In genomic region chr14:88346048-88346639, GRCh38 we compare ENCODE assay signal across 26 cellular contexts. TPM values are rescaled to one million over a fixed set of nuclear protein-coding genes. Genes with fewer than 3 reads are reported as not detected.
DNase-seq lines count a peak whose midpoint lies in the region; ATAC-seq and TF ChIP-seq lines count a peak whose summit lies in the region.
"Had no signal": no experiment of that assay in that cellular context is flagged by ENCODE, and none has a peak within 500 bp of the region (broad histone marks: within the 10 kb centered on the region; RNA-seq: fewer than 3 reads in every experiment).

No MANE protein-coding gene starts in this region.

- H2AK5ac ChIP-seq in neuronal stem cell (ENCODE audit: low read depth, low read length), result no peak overlapping the region

- H2BK5ac ChIP-seq in neuronal stem cell (ENCODE audit: low read length), result no peak overlapping the region

- no peaks in the 10 kb centered on the region for H4K20me1 ChIP-seq in HCT116 (ENCODE audit: insufficient read depth)

- CTCF ChIA-PET in HCT116 (lab: Charles Lee), result no interaction called here

- H3K79me1 ChIP-seq in neuronal stem cell (ENCODE audit: low read depth, low read length), result no peaks in the 10 kb centered on the region

- no peak overlapping the region for H2BK15ac ChIP-seq in neuronal stem cell (ENCODE audit: low read length)

- H3K27ac ChIP-seq in HCT116 (ENCODE audit: low read depth, low read length) (no peak overlapping the region), endodermal cell (ENCODE audit: low read depth, low read length) (no peak overlapping the region), neuronal stem cell (replicated peaks; ENCODE audit: low read length) (no peak overlapping the region)
- H3K27ac ChIP-seq: gastroesophageal sphincter, KMS-11, Peyer's patch, sigmoid colon had no signal

- peak; percentile 72 for DNase-seq in DMS53 (lab: John Stamatoyannopoulos, UW)
- no peak for DNase-seq in HCT116 (ENCODE audit: low read depth, low spot score)
- peak; percentile 33 for DNase-seq in NCI-H748 (lab: John Stamatoyannopoulos, UW; ENCODE audit: unreplicated experiment)
- DNase-seq in fibroblast of villous mesenchyme (ENCODE audit: low read depth), result peak; percentile 20
- no peak for DNase-seq in endodermal cell
- no peak for DNase-seq in neuronal stem cell (ENCODE audit: low spot score)
- DNase-seq in COR-L47 (lab: John Stamatoyannopoulos, UW), result no peak
- DNase-seq: activated CD4-positive, alpha-beta T cell treated with anti-CD3 and anti-CD28 coated beads for 36 hours; kidney glomerular epithelial cell; naive B cell; NCI-H1092 treated with DMSO at 0.1 percent for 48 hours; NCI-H2107; NCI-H82; Peyer's patch; sigmoid colon; stimulated activated naive CD4-positive, alpha-beta T cell had no signal

- no peak overlapping the region for H3K23ac ChIP-seq in neuronal stem cell (ENCODE audit: low read depth, low read length, poor library complexity)

- peaks cover 8% of the 10 kb centered on the region; the same call in 1 of the 2 replicates for H3K27me3 ChIP-seq in HCT116 (ENCODE audit: insufficient read depth, low read length)
- H3K27me3 ChIP-seq in endodermal cell (ENCODE audit: control insufficient read depth, insufficient read depth, low read length, poor library complexity, severe bottlenecking), result no peaks in the 10 kb centered on the region
- no peaks in the 10 kb centered on the region for H3K27me3 ChIP-seq in neuronal stem cell (ENCODE audit: control insufficient read depth in 3 of 3, insufficient read depth in 3 of 3, low read depth in 1 of 3, low read length in 3 of 3)
- H3K27me3 ChIP-seq: Peyer's patch, sigmoid colon, tibial nerve had no signal

- WGBS in endodermal cell (ENCODE audit: insufficient coverage in 1 of 2, insufficient read length in 1 of 2), 2 experiments, result 88 to 90% methylated on average over 2 to 5 of the region's 5 CpGs
- no CpG with 5 or more reads among the region's 5 CpGs for WGBS in neuronal stem cell (ENCODE audit: extremely low coverage in 2 of 2, insufficient read length in 2 of 2, insufficient replicate concordance in 1 of 2), 2 donors

- no peak overlapping the region for H4K8ac ChIP-seq in neuronal stem cell (ENCODE audit: low read depth, low read length)

- H3K4me1 ChIP-seq in HCT116 (ENCODE audit: control insufficient read depth in 1 of 2, insufficient read depth in 2 of 2, low read length in 2 of 2) (no peaks in the 10 kb centered on the region), endodermal cell (ENCODE audit: control insufficient read depth, insufficient read depth, low read length) (no peaks in the 10 kb centered on the region), neuronal stem cell (ENCODE audit: control insufficient read depth in 2 of 2, insufficient read depth in 1 of 2, low read depth in 1 of 2, low read length in 2 of 2) (peaks cover 0 to 2% of the 10 kb centered on the region in 2 donors)
- H3K4me1 ChIP-seq: gastroesophageal sphincter, HAP-1, Peyer's patch, sigmoid colon, tibial nerve had no signal

- ATAC-seq in HCT116 (peak; percentile 40), HG03135 (IDR thresholded peaks at IDR 0.05; ENCODE audit: unreplicated experiment) (no peak)
- ATAC-seq: activated CD4-positive, alpha-beta T cell treated with anti-CD3 and anti-CD28 coated beads for 36 hours; gastroesophageal sphincter had no signal

- H3K9me3 ChIP-seq in HCT116 (ENCODE audit: control insufficient read depth in 1 of 2, insufficient read depth in 1 of 2, low read depth in 1 of 2, low read length in 2 of 2) (no peaks in the 10 kb centered on the region), endodermal cell (ENCODE audit: control insufficient read depth, low read length) (no peaks in the 10 kb centered on the region), neuronal stem cell (replicated peaks in 1 of 2; ENCODE audit: control insufficient read depth in 2 of 2, insufficient read depth in 1 of 2, low read depth in 1 of 2, low read length in 2 of 2) (no peaks in the 10 kb centered on the region)
- H3K9me3 ChIP-seq: gastroesophageal sphincter, HAP-1, Peyer's patch, sigmoid colon, tibial nerve had no signal

- H3K4me3 ChIP-seq in HCT116 (replicated peaks in 1 of 2; ENCODE audit: low read depth in 1 of 2, low read length in 2 of 2) (no peak overlapping the region), fibroblast of villous mesenchyme (ENCODE audit: low read depth, low read length) (no peak overlapping the region), endodermal cell (ENCODE audit: low read length) (no peak overlapping the region), neuronal stem cell (ENCODE audit: low read length in 2 of 2) (no peak overlapping the region)
- H3K4me3 ChIP-seq: gastroesophageal sphincter, HAP-1, Peyer's patch, sigmoid colon, tibial nerve had no signal

- no peak overlapping the region for H2BK12ac ChIP-seq in neuronal stem cell (ENCODE audit: low read length)

- H3K9me3 Mint-ChIP-seq in endodermal cell, result no peaks in the 10 kb centered on the region
- H3K9me3 Mint-ChIP-seq: activated T-helper 2 cell treated with anti-CD3 and anti-CD28 coated beads, Interferon-gamma antibody, Interleukin-2, Interleukin-4, amounts not matched to agents 10 μg/mL and 5 μg/mL and 100 μg/mL, durations not matched to agents 14 hours and 24 hours and 36 hours; dendritic cell treated with granulocyte-macrophage colony-stimulating factor and Interleukin-4, amounts not matched to agents 40 ng/mL and 50 ng/mL, for 4 days; memory B cell; naive B cell had no signal

- H3K14ac ChIP-seq in neuronal stem cell (ENCODE audit: low read length), result no peak overlapping the region

- H3K36me3 ChIP-seq in HCT116 (ENCODE audit: control insufficient read depth in 1 of 2, insufficient read depth in 2 of 2, low read length in 2 of 2) (no peaks in the 10 kb centered on the region), endodermal cell (ENCODE audit: control insufficient read depth, insufficient read depth, low read length) (no peaks in the 10 kb centered on the region), neuronal stem cell (replicated peaks in 1 of 2; ENCODE audit: control insufficient read depth in 2 of 2, insufficient read depth in 2 of 2, low read length in 2 of 2) (no peaks in the 10 kb centered on the region)
- H3K36me3 ChIP-seq: gastroesophageal sphincter, HAP-1, Peyer's patch, sigmoid colon, tibial nerve had no signal

- no peaks in the 10 kb centered on the region for H3K4me1 Mint-ChIP-seq in endodermal cell
- H3K4me1 Mint-ChIP-seq: activated CD4-positive, alpha-beta T cell treated with anti-CD3 and anti-CD28 coated beads for 36 hours; memory B cell; naive B cell had no signal

- H4K91ac ChIP-seq in neuronal stem cell (ENCODE audit: low read depth, low read length, poor library complexity), result no peak overlapping the region

- no peaks in the 10 kb centered on the region for H3K79me2 ChIP-seq in HCT116 (ENCODE audit: insufficient read depth, low read length)

- H3K9me2 ChIP-seq in HCT116 (ENCODE audit: insufficient read depth), result no peaks in the 10 kb centered on the region

- TF ChIP-seq POLR2A in HCT116 (IDR thresholded peaks at IDR 0.05; ENCODE audit: borderline replicate concordance, extremely low read depth, insufficient read depth, insufficient read length), result no peak

- H3K9ac ChIP-seq in HCT116 (ENCODE audit: low read length) (no peak overlapping the region), endodermal cell (ENCODE audit: extremely low read depth, low read length, poor library complexity, severe bottlenecking) (no peak overlapping the region), neuronal stem cell (ENCODE audit: low read depth, low read length, poor library complexity) (no peak overlapping the region)
- H3K9ac ChIP-seq: KMS-11 had no signal

- H3K4me2 ChIP-seq in HCT116 (ENCODE audit: low read length), result no peak overlapping the region
- H3K4me2 ChIP-seq in neuronal stem cell (ENCODE audit: insufficient read depth, low read length, poor library complexity, severe bottlenecking), result no peak overlapping the region
- H3K4me2 ChIP-seq: KMS-11 had no signal

- no peaks in the 10 kb centered on the region for H3K36me3 Mint-ChIP-seq in endodermal cell (ENCODE audit: low read depth)
- H3K36me3 Mint-ChIP-seq: memory B cell, naive B cell had no signal

- H2BK120ac ChIP-seq in neuronal stem cell (ENCODE audit: low read depth, low read length), result no peak overlapping the region

- intact Hi-C loops in HCT116 (cut with micrococcal nuclease), result no loop called here

- no TSS peak for BruUV-seq in HCT116 (replicated peaks; lab: Mats Ljungman, UMichigan)

- H3K27ac Mint-ChIP-seq in endodermal cell, result no peak overlapping the region
- H3K27ac Mint-ChIP-seq: activated CD4-positive, alpha-beta T cell treated with anti-CD3 and anti-CD28 coated beads for 36 hours; activated T-helper 2 cell treated with anti-CD3 and anti-CD28 coated beads, Interferon-gamma antibody, Interleukin-2, Interleukin-4, amounts not matched to agents 10 μg/mL and 5 μg/mL and 100 μg/mL, durations not matched to agents 14 hours and 24 hours and 36 hours; dendritic cell treated with granulocyte-macrophage colony-stimulating factor and Interleukin-4, amounts not matched to agents 40 ng/mL and 50 ng/mL, for 4 days; memory B cell; naive B cell had no signal

- POLR2A ChIA-PET in HCT116 (lab: Charles Lee), result no interaction called here

- no peak overlapping the region for H3K4me3 Mint-ChIP-seq in endodermal cell
- H3K4me3 Mint-ChIP-seq: activated CD4-positive, alpha-beta T cell treated with anti-CD3 and anti-CD28 coated beads for 36 hours; dendritic cell treated with granulocyte-macrophage colony-stimulating factor and Interleukin-4, amounts not matched to agents 40 ng/mL and 50 ng/mL, for 4 days; memory B cell; naive B cell had no signal

- peaks cover 2% of the 10 kb centered on the region for H3K27me3 Mint-ChIP-seq in endodermal cell (ENCODE audit: insufficient read depth)

- TF ChIP-seq RAD21 in HCT116 (IDR thresholded peaks at IDR 0.05; ENCODE audit: low read depth), result no peak

- RAD21 ChIA-PET in HCT116 (lab: Charles Lee; ENCODE audit: low non-redundant PET in 1 of 2, low total read pairs in 2 of 2, uncharacterized antibody in 2 of 2, unreplicated experiment in 2 of 2), result no interaction called here

- H3K18ac ChIP-seq in neuronal stem cell (ENCODE audit: low read length), result no peak overlapping the region

- TF ChIP-seq CTCF in HCT116 (IDR thresholded peaks at IDR 0.05 in 2 of 3, conservative IDR thresholded peaks at IDR 0.05 in 1 of 3; ENCODE audit: borderline replicate concordance in 1 of 3, insufficient read depth in 1 of 3, low read depth in 2 of 3, low read length in 2 of 3) (no peak), fibroblast of villous mesenchyme (IDR thresholded peaks at IDR 0.05; ENCODE audit: insufficient read depth, low read depth, low read length) (no peak), endodermal cell (conservative IDR thresholded peaks at IDR 0.05) (no peak)

- no peak overlapping the region for H2AFZ ChIP-seq in HCT116 (ENCODE audit: low read depth, low read length, poor library complexity, severe bottlenecking)
- H2AFZ ChIP-seq in neuronal stem cell (ENCODE audit: low read length), result no peak overlapping the region

- H3K4ac ChIP-seq in neuronal stem cell (ENCODE audit: low read length), result no peak overlapping the region

RNA-seq across cellular contexts. Expression of gene KCNK10, which starts 23.1 kb away (rescaled TPM):
- total RNA-seq in HCT116 (2021; ENCODE audit: unreplicated experiment), result not detected
- 0.05 TPM in 1 of 2 replicates, not detected in the other for polyA plus RNA-seq in HCT116 (2012)
- not detected in 2 replicates for total RNA-seq in fibroblast of villous mesenchyme
- total RNA-seq in endodermal cell, result 1 to 10 TPM in 1 of 2 donors, under 1 TPM in 1; 0.24 to 1.8 TPM
- polyA plus RNA-seq in endodermal cell (2013, experiment 1 of 2), result 15.9 TPM
- polyA plus RNA-seq in endodermal cell (2013, experiment 2 of 2), result 11.8 TPM
- polyA plus RNA-seq in neuronal stem cell (2013, experiment 1 of 2), result 9.4 TPM
- polyA plus RNA-seq in neuronal stem cell (2013, experiment 2 of 2), result 10.0 TPM
- total RNA-seq: activated CD4-positive, alpha-beta T cell treated with anti-CD3 and anti-CD28 coated beads for 36 hours; activated T-helper 2 cell treated with anti-CD3 and anti-CD28 coated beads, Interferon-gamma antibody, Interleukin-2, Interleukin-4, amounts not matched to agents 10 μg/mL and 5 μg/mL and 100 μg/mL, durations not matched to agents 14 hours and 24 hours and 36 hours; G401; osteocyte; tibial nerve had no signal

RNA-seq across cellular contexts. Expression of gene SPATA7, which starts 39.3 kb away (rescaled TPM):
- total RNA-seq in HCT116 (2021; ENCODE audit: unreplicated experiment), result 6.2 TPM
- 3.8 and 4.0 TPM in 2 replicates for polyA plus RNA-seq in HCT116 (2012)
- total RNA-seq in fibroblast of villous mesenchyme, result 11.0 and 13.0 TPM in 2 replicates
- total RNA-seq in endodermal cell, result 10 to 100 TPM; 20.6 to 47.0 TPM
- 22.0 TPM for polyA plus RNA-seq in endodermal cell (2013, experiment 1 of 2)
- polyA plus RNA-seq in endodermal cell (2013, experiment 2 of 2), result 21.2 TPM
- polyA plus RNA-seq in neuronal stem cell (2013, experiment 1 of 2), result 33.4 TPM
- 34.1 TPM for polyA plus RNA-seq in neuronal stem cell (2013, experiment 2 of 2)

Comparison
In these comparisons a context has a peak if more than half of its experiments do, and no peak if none do; other contexts are left out.
1. DNase-seq: peak in DMS53 (single experiment), NCI-H748 (single experiment) and fibroblast of villous mesenchyme (single experiment); none in HCT116 (single experiment), endodermal cell (single experiment), neuronal stem cell (single experiment) and COR-L47 (single experiment).